In genomic region chr2:9675369-9676351, GRCh38 we compare ENCODE assay signal across 9 cellular contexts. TPM values are rescaled to one million over a fixed set of nuclear protein-coding genes. Genes with fewer than 3 reads are reported as not detected.
DNase-seq lines count a peak whose midpoint lies in the region; ATAC-seq and TF ChIP-seq lines count a peak whose summit lies in the region.
"Had no signal": no experiment of that assay in that cellular context is flagged by ENCODE, and none has a peak within 500 bp of the region (broad histone marks: within the 10 kb centered on the region; RNA-seq: fewer than 3 reads in every experiment).

No MANE protein-coding gene starts in this region.

- peak overlapping the region; percentile 34 for H3K14ac ChIP-seq in trophoblast cell (ENCODE audit: low read length)

- H3K79me2 ChIP-seq in GM23248 (ENCODE audit: insufficient read depth) (no peaks in the 10 kb centered on the region), trophoblast cell (ENCODE audit: control insufficient read depth, insufficient read depth, low read length, poor library complexity) (no peaks in the 10 kb centered on the region)

- intact Hi-C loops in Panc1 (cut with micrococcal nuclease; ENCODE audit: unreplicated experiment) (no loop called here), testis (cut with DNase I; ENCODE audit: low total_unique reads) (no loop called here)

- no TSS peak for BruUV-seq in Panc1 (replicated peaks; lab: Mats Ljungman, UMichigan)

- no peak overlapping the region for H4K12ac ChIP-seq in trophoblast cell (ENCODE audit: low read depth, low read length)

- H3K27ac ChIP-seq in GM23248 (peak overlapping the region; percentile 93), Panc1 (ENCODE audit: low read length) (peak overlapping the region; percentile 60), esophagus (ENCODE audit: low read depth in 2 of 2, low read length in 1 of 2) (peak overlapping the region; percentile 11 to 15), trophoblast cell (ENCODE audit: low read depth, low read length) (peak overlapping the region; percentile 5), testis (no peak overlapping the region)

- no peak overlapping the region for H3K4me3 Mint-ChIP-seq in naive thymus-derived CD8-positive, alpha-beta T cell

- H3K9ac ChIP-seq in GM23248 (peak overlapping the region; percentile 80), trophoblast cell (ENCODE audit: low read length) (no peak overlapping the region)

- H3K27me3 Mint-ChIP-seq in naive thymus-derived CD8-positive, alpha-beta T cell, result peaks cover 0 to 6% (median 2%) of the 10 kb centered on the region in 5 donors

- H3K36me3 ChIP-seq in GM23248 (ENCODE audit: low read depth) (no peaks in the 10 kb centered on the region), Panc1 (ENCODE audit: control insufficient read depth, insufficient read depth, low read length) (no peaks in the 10 kb centered on the region), esophagus (ENCODE audit: control insufficient read depth in 2 of 2, insufficient read depth in 2 of 2, low read length in 1 of 2) (no peaks in the 10 kb centered on the region), trophoblast cell (ENCODE audit: control insufficient read depth in 1 of 2, insufficient read depth in 2 of 2, low read length in 2 of 2) (no peaks in the 10 kb centered on the region), testis (ENCODE audit: low read depth, missing control alignments) (no peaks in the 10 kb centered on the region)

- H2BK120ac ChIP-seq in trophoblast cell (ENCODE audit: insufficient read depth, low read length, poor library complexity), result peak overlapping the region; percentile 8

- H3K79me1 ChIP-seq in trophoblast cell (ENCODE audit: low read length), result peaks cover 4% of the 10 kb centered on the region

- H3K9me3 ChIP-seq in GM23248 (ENCODE audit: low read depth) (no peaks in the 10 kb centered on the region), Panc1 (ENCODE audit: control insufficient read depth, insufficient read depth, low read depth, low read length) (no peaks in the 10 kb centered on the region), esophagus (ENCODE audit: control insufficient read depth in 2 of 2, insufficient read depth in 1 of 2, low read depth in 1 of 2, low read length in 1 of 2) (no peaks in the 10 kb centered on the region), trophoblast cell (ENCODE audit: insufficient read depth, low read depth, low read length) (no peaks in the 10 kb centered on the region), testis (no peaks in the 10 kb centered on the region)

- ATAC-seq in Panc1, result peak; percentile 86
- ATAC-seq in naive thymus-derived CD8-positive, alpha-beta T cell, result no peak

- no peaks in the 10 kb centered on the region for H4K20me1 ChIP-seq in GM23248 (ENCODE audit: insufficient read depth)

- peak overlapping the region; percentile 27 for H2BK12ac ChIP-seq in trophoblast cell (ENCODE audit: low read length)

- H4K91ac ChIP-seq in trophoblast cell (ENCODE audit: low read depth, low read length), result peak overlapping the region; percentile 13

- in situ Hi-C loops in GM23248 (cut with MboI), result no loop called here
- in situ Hi-C loops in Panc1 (cut with HindIII; ENCODE audit: low pct_unique_long_range_greater_than_20kb, low sequenced_read_pairs), result no loop called here

- no peak overlapping the region for H3K23ac ChIP-seq in trophoblast cell (ENCODE audit: low read length)

- H3K27ac Mint-ChIP-seq in naive thymus-derived CD8-positive, alpha-beta T cell, result no peak overlapping the region

- H2AK5ac ChIP-seq in trophoblast cell (ENCODE audit: low read length), result peak overlapping the region; percentile 24

- WGBS in GM23248 (ENCODE audit: low coverage in 1 of 2, low lambda C conversion rate in 2 of 2, missing lambda C conversion rate in 2 of 2), 2 experiments, result 12 to 13% methylated on average over 14 of the region's 14 CpGs
- 36 to 49% methylated on average over 14 of the region's 14 CpGs for WGBS in esophagus, 2 donors
- WGBS in trophoblast cell (ENCODE audit: extremely low coverage, insufficient coverage, insufficient read length), result no CpG with 5 or more reads among the region's 14 CpGs
- WGBS in testis, 2 donors, result 62 to 64% methylated on average over 14 of the region's 14 CpGs

- H2AFZ ChIP-seq in GM23248 (peak overlapping the region; percentile 76), trophoblast cell (ENCODE audit: insufficient read depth, low read length, poor library complexity) (no peak overlapping the region)

- H3K4me1 ChIP-seq in GM23248 (ENCODE audit: insufficient read depth) (peaks cover 21% of the 10 kb centered on the region), Panc1 (ENCODE audit: control insufficient read depth, insufficient read depth, low read length) (peaks cover 21% of the 10 kb centered on the region), esophagus (ENCODE audit: control insufficient read depth in 2 of 2, insufficient read depth in 2 of 2, low read length in 1 of 2) (peaks cover 2 to 4% of the 10 kb centered on the region in 2 donors), trophoblast cell (ENCODE audit: control insufficient read depth in 1 of 2, insufficient read depth in 2 of 2, low read length in 2 of 2) (peaks cover 6 to 8% of the 10 kb centered on the region in 2 experiments), testis (no peaks in the 10 kb centered on the region)

- CTCF ChIA-PET in Panc1 (lab: Charles Lee), result interaction anchor here (0.6 kb wide), 1 partner anchor 14 kb away, joined by 15 read pairs; no protein-coding TSS in a partner anchor

- no peaks in the 10 kb centered on the region for H3K9me3 Mint-ChIP-seq in naive thymus-derived CD8-positive, alpha-beta T cell

- H3K4me2 ChIP-seq in GM23248 (ENCODE audit: unreplicated experiment) (peak overlapping the region; percentile 67), trophoblast cell (ENCODE audit: low read length) (peak overlapping the region; percentile 44)

- H3K18ac ChIP-seq in trophoblast cell (ENCODE audit: low read length), result peak overlapping the region; percentile 11

- no peak overlapping the region for H4K8ac ChIP-seq in trophoblast cell (ENCODE audit: low read depth, low read length)

- H2BK5ac ChIP-seq in trophoblast cell (ENCODE audit: low read depth, low read length, poor library complexity), result no peak overlapping the region

- POLR2A ChIA-PET in Panc1 (lab: Charles Lee), result interaction anchor here (1.0 kb wide), 1 partner anchor 37 kb away, joined by 3 read pairs; no protein-coding TSS in a partner anchor
- POLR2A ChIA-PET in naive thymus-derived CD8-positive, alpha-beta T cell (lab: Charles Lee), result no interaction called here

- no peaks in the 10 kb centered on the region for H3K27me3 ChIP-seq in GM23248 (replicated peaks; ENCODE audit: insufficient read depth)
- H3K27me3 ChIP-seq in Panc1 (ENCODE audit: control insufficient read depth, insufficient read depth, low read length), result no peaks in the 10 kb centered on the region
- no peaks in the 10 kb centered on the region for H3K27me3 ChIP-seq in esophagus (ENCODE audit: control insufficient read depth in 1 of 2, insufficient read depth in 2 of 2, low read length in 2 of 2)
- no peaks in the 10 kb centered on the region for H3K27me3 ChIP-seq in trophoblast cell (ENCODE audit: insufficient read depth, low read length)
- H3K27me3 ChIP-seq in testis, result no peaks in the 10 kb centered on the region

- H3K4me1 Mint-ChIP-seq in naive thymus-derived CD8-positive, alpha-beta T cell, result peaks cover 2 to 6% (median 5%) of the 10 kb centered on the region in 4 donors

- TF ChIP-seq CTCF in Panc1 (IDR thresholded peaks at IDR 0.05), result no peak
- no peak for TF ChIP-seq CTCF in testis (IDR thresholded peaks at IDR 0.05)

- no peak for TF ChIP-seq POLR2A in testis (IDR thresholded peaks at IDR 0.05)

- no peak overlapping the region for H3K4ac ChIP-seq in trophoblast cell (ENCODE audit: low read depth, low read length)

- H3K4me3 ChIP-seq in GM23248 (peak overlapping the region; percentile 65), Panc1 (ENCODE audit: low read depth in 2 of 2, low read length in 2 of 2) (peak overlapping the region; percentile 12 to 42; a peak in 3 of 4 replicates), esophagus (ENCODE audit: low read depth in 1 of 2, low read length in 2 of 2) (peak overlapping the region in 1 of 2 donors; percentile 17), trophoblast cell (ENCODE audit: low read depth, low read length) (no peak overlapping the region), testis (no peak overlapping the region)

- no peaks in the 10 kb centered on the region for H3K36me3 Mint-ChIP-seq in naive thymus-derived CD8-positive, alpha-beta T cell

- no peaks in the 10 kb centered on the region for H3K9me2 ChIP-seq in GM23248 (ENCODE audit: insufficient read depth)

- DNase-seq in GM23248 (peak; percentile 97), Panc1 (ENCODE audit: low read depth, low spot score) (no peak), trophoblast cell (peak; percentile 27 to 67), testis (no peak), NCI-H446 treated with DMSO at 0.1 percent for 48 hours (lab: John Stamatoyannopoulos, UW) (no peak)
- no peak for DNase-seq in naive thymus-derived CD8-positive, alpha-beta T cell
- no peak for DNase-seq in central memory CD4-positive, alpha-beta T cell
- DNase-seq: Right ventricle myocardium superior had no signal

- H3F3A ChIP-seq in GM23248 (ENCODE audit: insufficient read depth), result peaks cover 27% of the 10 kb centered on the region

RNA-seq across cellular contexts. Expression of gene YWHAQ, which starts 44.9 kb away (rescaled TPM):
- total RNA-seq in GM23248 (2014; rRNA removed; shearing (Covaris generic)), result 397 and 400 TPM in 2 replicates
- 694 and 728 TPM in 2 replicates for polyA plus RNA-seq in GM23248 (2016; fragmentation: Nextera tagmentation; extraction: Ambion mirVana)
- 683 TPM for total RNA-seq in Panc1 (2021; ENCODE audit: unreplicated experiment)
- 719 TPM for polyA plus RNA-seq in Panc1 (2012; ENCODE audit: insufficient read length)
- polyA plus RNA-seq in esophagus, result 100 to 1,000 TPM in 1 of 2 donors, 10 to 100 TPM in 1; 81.5 to 163 TPM
- 327 and 332 TPM in 2 replicates for polyA plus RNA-seq in trophoblast cell (2013)
- 100 to 1,000 TPM in 1 of 2 experiments, 10 to 100 TPM in 1; 99.2 to 113 TPM for total RNA-seq in naive thymus-derived CD8-positive, alpha-beta T cell
- polyA plus RNA-seq in naive thymus-derived CD8-positive, alpha-beta T cell, result 100 to 1,000 TPM; 195 to 348 (median 236) TPM
- total RNA-seq in testis, result 100 to 1,000 TPM; 260 to 261 TPM
- 374 TPM for polyA plus RNA-seq in testis (ENCODE audit: insufficient read depth, low read depth, low replicate concordance)

Comparison
In these comparisons a context has a peak if more than half of its experiments do, and no peak if none do; other contexts are left out.
1. DNase-seq: peak in GM23248 (single experiment) and trophoblast cell (2 of 2); none in Panc1 (single experiment), naive thymus-derived CD8-positive, alpha-beta T cell (0 of 10), testis (single experiment), NCI-H446 treated with DMSO at 0.1 percent for 48 hours (single experiment) and central memory CD4-positive, alpha-beta T cell (single experiment).
2. H3K27ac ChIP-seq: peak in GM23248 (single experiment), Panc1 (single experiment), esophagus (2 of 2) and trophoblast cell (single experiment); none in testis (0 of 2).
3. H3K4me3 ChIP-seq: peak in GM23248 (single experiment) and Panc1 (2 of 2); none in trophoblast cell (single experiment) and testis (0 of 2).